In the genomic region with DNA sequence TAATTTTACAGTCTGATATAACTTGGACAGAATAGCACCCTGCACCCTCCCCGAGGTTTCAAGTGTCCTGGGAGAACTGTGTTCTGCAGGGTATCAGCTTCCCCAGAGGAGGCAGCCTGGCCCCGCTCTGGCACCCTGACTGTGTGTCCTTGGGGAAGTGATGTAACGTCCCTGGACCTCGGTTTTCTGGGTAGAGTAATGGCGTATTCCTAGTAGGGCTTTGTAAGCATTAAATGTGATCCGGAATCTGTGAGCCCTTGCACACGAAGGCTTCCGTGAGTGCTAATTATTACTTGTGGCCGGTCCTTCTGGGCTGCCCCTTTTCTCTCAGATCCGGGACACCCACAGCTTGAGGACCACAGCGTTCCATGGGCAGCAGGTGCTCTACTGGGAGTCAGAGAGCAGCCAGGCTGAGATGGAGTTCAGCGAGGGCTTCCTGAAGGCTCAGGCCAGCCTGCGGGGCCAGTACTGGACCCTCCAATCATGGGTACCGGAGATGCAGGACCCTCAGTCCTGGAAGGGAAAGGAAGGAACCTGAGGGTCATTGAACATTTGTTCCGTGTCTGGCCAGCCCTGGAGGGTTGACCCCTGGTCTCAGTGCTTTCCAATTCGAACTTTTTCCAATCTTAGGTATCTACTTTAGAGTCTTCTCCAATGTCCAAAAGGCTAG, we compare ENCODE assay signal across 8 cellular contexts. TPM values are rescaled to one million over a fixed set of nuclear protein-coding genes. Genes with fewer than 3 reads are reported as not detected.
DNase-seq lines count a peak whose midpoint lies in the region; ATAC-seq and TF ChIP-seq lines count a peak whose summit lies in the region.

No MANE protein-coding gene starts in this region.

- TF ChIP-seq CTCF in right atrium auricular region (IDR thresholded peaks at IDR 0.05), result no peak

- no peak overlapping the region for H3K27ac Mint-ChIP-seq in T-helper 2 cell treated with Interferon-gamma antibody and Interleukin-4, amounts not matched to agents 5 μg/mL and 100 μg/mL, for 36 hours

- no peak for ATAC-seq in GM19455 (IDR thresholded peaks at IDR 0.05; ENCODE audit: unreplicated experiment)

- no peaks in the 10 kb centered on the region for H3K27me3 ChIP-seq in right atrium auricular region

- no peaks in the 10 kb centered on the region for H3K9me3 ChIP-seq in right atrium auricular region

- H3K9me3 Mint-ChIP-seq in T-helper 2 cell treated with Interferon-gamma antibody and Interleukin-4, amounts not matched to agents 5 μg/mL and 100 μg/mL, for 36 hours, result no peaks in the 10 kb centered on the region

- no peak for DNase-seq in T-helper 2 cell treated with Interferon-gamma antibody and Interleukin-4, amounts not matched to agents 5 μg/mL and 100 μg/mL, for 36 hours (ENCODE audit: low spot score)
- DNase-seq in T-helper 2 cell, result no peak
- peak; percentile 46 for DNase-seq in SKM-1 treated with dmso at 0.1 percent for 144 hours (lab: John Stamatoyannopoulos, UW; ENCODE audit: unreplicated experiment)
- DNase-seq in right atrium auricular region (ENCODE audit: low spot score), result no peak
- DNase-seq in substantia nigra (lab: John Stamatoyannopoulos, UW), result peak in 1 of 49 donors; percentile 36
- DNase-seq in NCI-H2171 treated with DMSO at 0.1 percent for 48 hours (lab: John Stamatoyannopoulos, UW), result no peak
- DNase-seq in activated CD4-positive, alpha-beta T cell treated with anti-CD3 and anti-CD28 coated beads for 48 hours, result no peak

- H3K36me3 ChIP-seq in right atrium auricular region, result no peaks in the 10 kb centered on the region

- H3K4me1 ChIP-seq in right atrium auricular region, result peaks cover 0 to 19% of the 10 kb centered on the region in 2 donors

- peak overlapping the region in 1 of 2 donors; percentile 75 for H3K4me3 ChIP-seq in right atrium auricular region

- peak overlapping the region; percentile 90 for H3K4me3 Mint-ChIP-seq in T-helper 2 cell treated with Interferon-gamma antibody and Interleukin-4, amounts not matched to agents 5 μg/mL and 100 μg/mL, for 36 hours

- H3K27me3 Mint-ChIP-seq in T-helper 2 cell treated with Interferon-gamma antibody and Interleukin-4, amounts not matched to agents 5 μg/mL and 100 μg/mL, for 36 hours (ENCODE audit: low read depth), result peaks cover 10% of the 10 kb centered on the region

- peaks cover 2% of the 10 kb centered on the region for H3K4me1 Mint-ChIP-seq in T-helper 2 cell treated with Interferon-gamma antibody and Interleukin-4, amounts not matched to agents 5 μg/mL and 100 μg/mL, for 36 hours (ENCODE audit: low read depth)

- no peaks in the 10 kb centered on the region for H3K36me3 Mint-ChIP-seq in T-helper 2 cell treated with Interferon-gamma antibody and Interleukin-4, amounts not matched to agents 5 μg/mL and 100 μg/mL, for 36 hours (ENCODE audit: low read depth)

- peak overlapping the region; percentile 91 to 97 for H3K27ac ChIP-seq in right atrium auricular region
- peak overlapping the region; percentile 96 for H3K27ac ChIP-seq in substantia nigra (ENCODE audit: low read depth, low read length, poor library complexity, severe bottlenecking)

RNA-seq across cellular contexts. Expression of gene CACFD1, which starts 1.0 kb away (rescaled TPM):
- 10 to 100 TPM; 11.9 to 12.4 TPM for total RNA-seq in right atrium auricular region

RNA-seq across cellular contexts. Expression of gene SLC2A6, which starts 20.1 kb away (rescaled TPM):
- 1 to 10 TPM; 4.3 to 5.2 TPM for total RNA-seq in right atrium auricular region

RNA-seq across cellular contexts. Expression of gene ADAMTS13, which starts 36.6 kb away (rescaled TPM):
- 1 to 10 TPM; 2.0 to 2.4 TPM for total RNA-seq in right atrium auricular region

RNA-seq across cellular contexts. Expression of gene REXO4, which starts 41.0 kb away (rescaled TPM):
- 10 to 100 TPM; 13.4 to 13.8 TPM for total RNA-seq in right atrium auricular region
